Comparison of ENCODE assay signal across 12 cellular contexts in genomic region chr1:111720977-111721670, GRCh38. TPM values are rescaled to one million over a fixed set of nuclear protein-coding genes. Genes with fewer than 3 reads are reported as not detected.
DNase-seq lines count a peak whose midpoint lies in the region; ATAC-seq and TF ChIP-seq lines count a peak whose summit lies in the region.
"Had no signal": no experiment of that assay in that cellular context is flagged by ENCODE, and none has a peak within 500 bp of the region (broad histone marks: within the 10 kb centered on the region; RNA-seq: fewer than 3 reads in every experiment).

No MANE protein-coding gene starts in this region.

- DNase-seq in T-helper 1 cell: no peak
- DNase-seq in activated CD4-positive, alpha-beta memory T cell treated with anti-CD3 and anti-CD28 coated beads, Interleukin-2, amount 10 ng/mL, durations not matched to agents 7 days and 5 days: no peak
- DNase-seq in heart left ventricle: peak in 1 of 5 donors; percentile 51
- DNase-seq in NCI-H1105 (lab: John Stamatoyannopoulos, UW): no peak
- DNase-seq in GM20000 (ENCODE audit: low spot score): no peak
- DNase-seq: activated CD4-positive, alpha-beta T cell treated with anti-CD3 and anti-CD28 coated beads for 48 hours; amygdala; kidney glomerular epithelial cell; NCI-H345 had no signal

- intact Hi-C loops in heart left ventricle (cut with DNase I): loop anchor here in 5 of 10 donors (1.0 to 2.0 kb wide), 4 partner anchors 14 to 20 kb away; partner anchors contain the start of gene INKA2 (in 3 of the 5)

- peaks cover 13% of the 10 kb centered on the region for H3K36me3 Mint-ChIP-seq in T-helper 1 cell treated with Interleukin-12 subunit alpha and Interleukin-12 subunit beta and Interleukin-4 antibody, amounts not matched to agents 30 μg/mL and 1 μg/mL, for 36 hours (ENCODE audit: low read depth)
- H3K36me3 Mint-ChIP-seq in activated CD4-positive, alpha-beta memory T cell treated with anti-CD3 and anti-CD28 coated beads, Interleukin-2, amount 10 ng/mL, durations not matched to agents 7 days and 5 days (ENCODE audit: low read depth): peaks cover 19% of the 10 kb centered on the region

- TF ChIP-seq POLR2A in heart left ventricle (IDR thresholded peaks at IDR 0.05): no peak

- no peaks in the 10 kb centered on the region for H3K27me3 ChIP-seq in heart left ventricle
- no peaks in the 10 kb centered on the region for H3K27me3 ChIP-seq in skeletal muscle tissue (ENCODE audit: control insufficient read depth in 3 of 3, insufficient read depth in 3 of 3, low read length in 3 of 3)

- no peaks in the 10 kb centered on the region for H3K9me3 Mint-ChIP-seq in T-helper 1 cell treated with Interleukin-12 subunit alpha and Interleukin-12 subunit beta and Interleukin-4 antibody, amounts not matched to agents 30 μg/mL and 1 μg/mL, for 36 hours
- H3K9me3 Mint-ChIP-seq in activated CD4-positive, alpha-beta memory T cell treated with anti-CD3 and anti-CD28 coated beads, Interleukin-2, amount 10 ng/mL, durations not matched to agents 7 days and 5 days: no peaks in the 10 kb centered on the region

- H3K27ac ChIP-seq in heart left ventricle: peak overlapping the region; percentile 74 to 95 (median 91)
- H3K27ac ChIP-seq in skeletal muscle tissue (ENCODE audit: low read depth, low read length): peak overlapping the region; percentile 69

- H3K9me3 ChIP-seq in heart left ventricle (no peaks in the 10 kb centered on the region), skeletal muscle tissue (ENCODE audit: control insufficient read depth in 3 of 3, low read length in 3 of 3) (no peaks in the 10 kb centered on the region)

- H3K4me3 Mint-ChIP-seq in T-helper 1 cell treated with Interleukin-12 subunit alpha and Interleukin-12 subunit beta and Interleukin-4 antibody, amounts not matched to agents 30 μg/mL and 1 μg/mL, for 36 hours: no peak overlapping the region
- H3K4me3 Mint-ChIP-seq in activated CD4-positive, alpha-beta memory T cell treated with anti-CD3 and anti-CD28 coated beads, Interleukin-2, amount 10 ng/mL, durations not matched to agents 7 days and 5 days: no peak overlapping the region

- H3K36me3 ChIP-seq in heart left ventricle (peaks cover 0 to 5% (median 0%) of the 10 kb centered on the region in 9 donors), skeletal muscle tissue (ENCODE audit: control insufficient read depth in 3 of 3, insufficient read depth in 3 of 3, low read length in 3 of 3) (no peaks in the 10 kb centered on the region)

- peak overlapping the region in 1 of 3 donors; percentile 65 for H3K9ac ChIP-seq in skeletal muscle tissue (ENCODE audit: low read depth in 1 of 3, low read length in 3 of 3)

- H3K27me3 Mint-ChIP-seq in T-helper 1 cell treated with Interleukin-12 subunit alpha and Interleukin-12 subunit beta and Interleukin-4 antibody, amounts not matched to agents 30 μg/mL and 1 μg/mL, for 36 hours (ENCODE audit: low read depth): no peaks in the 10 kb centered on the region
- no peaks in the 10 kb centered on the region for H3K27me3 Mint-ChIP-seq in activated CD4-positive, alpha-beta memory T cell treated with anti-CD3 and anti-CD28 coated beads, Interleukin-2, amount 10 ng/mL, durations not matched to agents 7 days and 5 days

- TF ChIP-seq CTCF in heart left ventricle (IDR thresholded peaks at IDR 0.05): no peak
- no peak for TF ChIP-seq CTCF in GM20000 (IDR thresholded peaks at IDR 0.05; ENCODE audit: extremely low read depth, missing control alignments)

- CTCF ChIA-PET in activated CD4-positive, alpha-beta memory T cell treated with anti-CD3 and anti-CD28 coated beads, Interleukin-2, amount 10 ng/mL, durations not matched to agents 7 days and 5 days (lab: Charles Lee): interaction anchor here (1.0 kb wide), 1 partner anchor 213 kb away, joined by 3 read pairs; no protein-coding TSS in a partner anchor

- H3K4me1 Mint-ChIP-seq in T-helper 1 cell treated with Interleukin-12 subunit alpha and Interleukin-12 subunit beta and Interleukin-4 antibody, amounts not matched to agents 30 μg/mL and 1 μg/mL, for 36 hours (ENCODE audit: low read depth): peaks cover 15% of the 10 kb centered on the region
- peaks cover 21% of the 10 kb centered on the region for H3K4me1 Mint-ChIP-seq in activated CD4-positive, alpha-beta memory T cell treated with anti-CD3 and anti-CD28 coated beads, Interleukin-2, amount 10 ng/mL, durations not matched to agents 7 days and 5 days

- peak in 2 of 4 donors; percentile 5 for ATAC-seq in heart left ventricle
- no peak for ATAC-seq in HG03095 (IDR thresholded peaks at IDR 0.05; ENCODE audit: unreplicated experiment)

- WGBS in heart left ventricle, 4 donors: 50 to 66% (median 53%) methylated on average over 10 of the region's 10 CpGs

- H3K4me1 ChIP-seq in heart left ventricle (peaks cover 13 to 73% (median 53%) of the 10 kb centered on the region in 12 donors), skeletal muscle tissue (ENCODE audit: control insufficient read depth in 3 of 3, insufficient read depth in 3 of 3, low read length in 3 of 3) (peaks cover 53 to 71% (median 55%) of the 10 kb centered on the region in 3 donors)

- no peak overlapping the region for H3K4me3 ChIP-seq in heart left ventricle
- peak overlapping the region in 1 of 3 donors; percentile 31 for H3K4me3 ChIP-seq in skeletal muscle tissue (ENCODE audit: low read length in 3 of 3)

- peak overlapping the region; percentile 62 for H3K27ac Mint-ChIP-seq in T-helper 1 cell treated with Interleukin-12 subunit alpha and Interleukin-12 subunit beta and Interleukin-4 antibody, amounts not matched to agents 30 μg/mL and 1 μg/mL, for 36 hours
- peak overlapping the region; percentile 7 for H3K27ac Mint-ChIP-seq in activated CD4-positive, alpha-beta memory T cell treated with anti-CD3 and anti-CD28 coated beads, Interleukin-2, amount 10 ng/mL, durations not matched to agents 7 days and 5 days

- POLR2A ChIA-PET in activated CD4-positive, alpha-beta memory T cell treated with anti-CD3 and anti-CD28 coated beads, Interleukin-2, amount 10 ng/mL, durations not matched to agents 7 days and 5 days (lab: Charles Lee): interaction anchor here (0.5 to 2.0 kb wide), 4 partner anchors 8 to 246 kb away, joined by 3 to 7 read pairs (median 4); no protein-coding TSS in a partner anchor

RNA-seq across cellular contexts. Expression of gene INKA2, which starts 18.1 kb away (rescaled TPM):
- 1 to 10 TPM; 2.4 to 2.8 TPM for total RNA-seq in activated CD4-positive, alpha-beta memory T cell treated with anti-CD3 and anti-CD28 coated beads, Interleukin-2, amount 10 ng/mL, durations not matched to agents 7 days and 5 days
- total RNA-seq in heart left ventricle (10 to 100 TPM; 10.1 to 33.2 (median 14.0) TPM), skeletal muscle tissue (20.4 TPM)
- 10 to 100 TPM in 1 of 2 donors, 1 to 10 TPM in 1; 9.0 to 14.5 TPM for polyA plus RNA-seq in heart left ventricle

RNA-seq across cellular contexts. Expression of gene DDX20, which starts 34.6 kb away (rescaled TPM):
- total RNA-seq in activated CD4-positive, alpha-beta memory T cell treated with anti-CD3 and anti-CD28 coated beads, Interleukin-2, amount 10 ng/mL, durations not matched to agents 7 days and 5 days: 10 to 100 TPM; 11.2 to 11.8 TPM
- 10 to 100 TPM in 2 of 9 donors, 1 to 10 TPM in 7; 5.7 to 12.9 (median 7.4) TPM for total RNA-seq in heart left ventricle
- polyA plus RNA-seq in heart left ventricle: 1 to 10 TPM; 2.9 to 7.3 TPM
- 12.0 TPM for total RNA-seq in skeletal muscle tissue
